In genomic region chr19:6864325-6864724, GRCh38 we compare ENCODE assay signal across 6 cellular contexts. TPM values are rescaled to one million over a fixed set of nuclear protein-coding genes. Genes with fewer than 3 reads are reported as not detected.
"Had no signal": no experiment of that assay in that cellular context is flagged by ENCODE, and none has a peak within 500 bp of the region (broad histone marks: within the 10 kb centered on the region; RNA-seq: fewer than 3 reads in every experiment).

No MANE protein-coding gene starts in this region.

RNA-seq across cellular contexts. Expression of gene ADGRE1, which starts 23.1 kb away (rescaled TPM):
- total RNA-seq: ascending aorta, bronchial epithelial cell, cerebellum, dermis blood vessel endothelial cell, foreskin keratinocyte, WTC11 had no signal
